Comparison of ENCODE assay signal across 14 cellular contexts in the genomic region with DNA sequence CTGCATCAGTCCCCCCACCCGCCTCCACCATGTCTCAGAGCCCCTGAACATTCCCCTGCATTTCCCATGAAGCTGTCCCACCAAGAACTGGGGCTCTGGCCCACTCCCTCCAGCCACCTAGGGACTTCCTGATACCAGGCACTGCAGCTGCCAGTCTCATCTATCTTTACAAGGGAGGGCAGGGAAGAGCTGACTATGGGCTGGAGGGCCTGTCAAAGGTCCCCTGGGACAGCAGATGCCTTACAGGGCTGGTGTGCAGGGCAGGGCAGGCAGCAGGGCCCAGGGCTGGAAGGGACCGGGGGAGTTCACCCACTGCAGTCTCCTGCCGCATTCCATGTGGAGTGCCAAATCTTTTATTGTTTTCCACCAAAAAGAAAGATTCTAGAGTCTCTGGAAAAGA. TPM values are rescaled to one million over a fixed set of nuclear protein-coding genes. Genes with fewer than 3 reads are reported as not detected.
DNase-seq lines count a peak whose midpoint lies in the region; TF ChIP-seq lines count a peak whose summit lies in the region.
"Had no signal": no experiment of that assay in that cellular context is flagged by ENCODE, and none has a peak within 500 bp of the region (broad histone marks: within the 10 kb centered on the region; RNA-seq: fewer than 3 reads in every experiment).

No MANE protein-coding gene starts in this region.

- no peaks in the 10 kb centered on the region for H3K23me2 ChIP-seq in H9 (ENCODE audit: insufficient read length, low read depth, low read length, poor library complexity, severe bottlenecking)

- H3K4me1 ChIP-seq in H9 (ENCODE audit: insufficient read depth, low read length), result no peaks in the 10 kb centered on the region
- H3K4me1 ChIP-seq in SJCRH30, result peaks cover 15% of the 10 kb centered on the region
- H3K4me1 ChIP-seq in muscle layer of colon (ENCODE audit: insufficient read depth, low read length), result peaks cover 89% of the 10 kb centered on the region
- H3K4me1 ChIP-seq in suprapubic skin, result peaks cover 28% of the 10 kb centered on the region

- no peak overlapping the region for H4K5ac ChIP-seq in H9 (ENCODE audit: insufficient read length, low read depth, low read length)

- TF ChIP-seq EP300 in suprapubic skin (IDR thresholded peaks at IDR 0.05), result no peak

- no peak for TF ChIP-seq POLR2A in suprapubic skin (IDR thresholded peaks at IDR 0.05)

- no peak overlapping the region for H4K91ac ChIP-seq in H9 (ENCODE audit: insufficient read length, low read depth, low read length)

- H3K9ac ChIP-seq in H9 (ENCODE audit: extremely low read depth, insufficient read length, low read length) (no peak overlapping the region), muscle layer of colon (ENCODE audit: low read length) (peak overlapping the region; percentile 31)

- H3K4ac ChIP-seq in H9 (ENCODE audit: low read depth, low read length), result no peak overlapping the region

- no peak overlapping the region for H3K14ac ChIP-seq in H9 (ENCODE audit: insufficient read depth, low read length)

- H3K27me3 ChIP-seq in H9 (ENCODE audit: insufficient read depth, low read length) (no peaks in the 10 kb centered on the region), SJCRH30 (peaks cover 7% of the 10 kb centered on the region; the same call in 1 of the 2 replicates), muscle layer of colon (ENCODE audit: control insufficient read depth in 1 of 2, insufficient read depth in 2 of 2, low read length in 2 of 2) (no peaks in the 10 kb centered on the region), suprapubic skin (no peaks in the 10 kb centered on the region)

- H3K4me3 Mint-ChIP-seq in H9, result no peak overlapping the region
- H3K4me3 Mint-ChIP-seq: activated CD4-positive, alpha-beta T cell treated with anti-CD3 and anti-CD28 coated beads, Interleukin-2, amount 10 ng/mL, durations not matched to agents 7 days and 5 days; activated T-cell treated with anti-CD3 and anti-CD28 coated beads, Interleukin-2, amount 50 U/mL, for 4 hours had no signal

- H3K9me3 Mint-ChIP-seq in H9, result no peaks in the 10 kb centered on the region
- H3K9me3 Mint-ChIP-seq: activated CD4-positive, alpha-beta T cell treated with anti-CD3 and anti-CD28 coated beads, Interleukin-2, amount 10 ng/mL, durations not matched to agents 7 days and 5 days; activated T-cell treated with anti-CD3 and anti-CD28 coated beads, Interleukin-2, amount 50 U/mL, for 4 hours had no signal

- H3K79me2 ChIP-seq in H9 (ENCODE audit: insufficient read depth, low read length), result no peaks in the 10 kb centered on the region

- H3K4me3 ChIP-seq in SJCRH30 (no peak overlapping the region), muscle layer of colon (ENCODE audit: low read depth in 1 of 2, low read length in 2 of 2) (no peak overlapping the region), suprapubic skin (no peak overlapping the region)
- H3K4me3 ChIP-seq: mucosa of descending colon had no signal

- H4K20me1 ChIP-seq in H9 (ENCODE audit: control insufficient read depth, insufficient read depth, insufficient read length), result no peaks in the 10 kb centered on the region

- H3K27ac Mint-ChIP-seq in H9, result peak overlapping the region in 1 of 3 experiments; percentile 32; a peak in 1 of 7 replicates
- H3K27ac Mint-ChIP-seq: activated CD4-positive, alpha-beta T cell treated with anti-CD3 and anti-CD28 coated beads, Interleukin-2, amount 10 ng/mL, durations not matched to agents 7 days and 5 days had no signal

- H3K36me3 ChIP-seq in SJCRH30, result no peaks in the 10 kb centered on the region
- H3K36me3 ChIP-seq in muscle layer of colon (ENCODE audit: insufficient read depth, low read length), result peaks cover 8% of the 10 kb centered on the region
- no peaks in the 10 kb centered on the region for H3K36me3 ChIP-seq in suprapubic skin

- H3K9me3 ChIP-seq in H9 (ENCODE audit: control insufficient read depth, low read depth, low read length) (no peaks in the 10 kb centered on the region), SJCRH30 (replicated peaks) (no peaks in the 10 kb centered on the region), muscle layer of colon (ENCODE audit: low read length) (no peaks in the 10 kb centered on the region), suprapubic skin (no peaks in the 10 kb centered on the region)
- H3K9me3 ChIP-seq: mucosa of descending colon had no signal

- no peak overlapping the region for H2BK5ac ChIP-seq in H9 (ENCODE audit: insufficient read length, low read length)

- no peaks in the 10 kb centered on the region for H3K79me1 ChIP-seq in H9 (ENCODE audit: insufficient read depth, low read depth, low read length, poor library complexity, severe bottlenecking)

- POLR2A ChIA-PET in HEK293T (lab: Yijun Ruan, JAX), result no interaction called here

- no CpG with 5 or more reads among the region's 3 CpGs for WGBS in H9 (ENCODE audit: extremely low coverage, insufficient read length, low lambda C conversion rate)
- 73% methylated on average over 3 of the region's 3 CpGs for WGBS in suprapubic skin

- CTCF ChIA-PET in HEK293T (lab: Yijun Ruan, JAX), result interaction anchor here (4.5 kb wide), 1 partner anchor 10 kb away, joined by 14 read pairs; no protein-coding TSS in a partner anchor

- H2AK5ac ChIP-seq in H9 (ENCODE audit: insufficient read length, low read length), result no peak overlapping the region

- no peak for DNase-seq in H9
- peak; percentile 86 to 87 for DNase-seq in SJCRH30
- no peak for DNase-seq in suprapubic skin (ENCODE audit: low spot score in 2 of 2)
- DNase-seq in HEK293T (ENCODE audit: extremely low spot score), result no peak
- DNase-seq in stimulated activated CD4-positive, alpha-beta T cell treated with anti-CD3 and anti-CD28 coated beads, Interleukin-15, amount 100 ng/mL, for 24 hours, result no peak
- DNase-seq in LoVo (ENCODE audit: low spot score), result no peak
- DNase-seq: activated CD4-positive, alpha-beta T cell treated with anti-CD3 and anti-CD28 coated beads, Interleukin-2, amount 10 ng/mL, durations not matched to agents 7 days and 5 days; activated T-cell treated with anti-CD3 and anti-CD28 coated beads, Interleukin-2, amount 50 U/mL, for 4 hours; C1 segment of cervical spinal cord; DMS53; head of caudate nucleus; mucosa of descending colon; NCI-H2227 treated with DMSO at 0.1 percent for 48 hours had no signal

- no peak overlapping the region for H2BK120ac ChIP-seq in H9 (ENCODE audit: low read depth, low read length, poor library complexity, severe bottlenecking)

- no peak overlapping the region for H3K56ac ChIP-seq in H9 (ENCODE audit: insufficient read length, low read depth, low read length)

- H4K8ac ChIP-seq in H9 (replicated peaks; ENCODE audit: insufficient read length, low read depth, low read length), result no peak overlapping the region

- H3T11ph ChIP-seq in H9 (ENCODE audit: low read length), result no peak overlapping the region

- H2BK12ac ChIP-seq in H9 (ENCODE audit: insufficient read length, low read depth, low read length), result no peak overlapping the region

- no peak overlapping the region for H3K4me2 ChIP-seq in H9 (ENCODE audit: insufficient read depth, insufficient read length, low read length)

- H2BK20ac ChIP-seq in H9 (ENCODE audit: low read depth, low read length, poor library complexity, severe bottlenecking), result no peak overlapping the region

- H3K27me3 Mint-ChIP-seq in H9 (ENCODE audit: low read depth), result 0 out of 2 replicates have a peak, but pooled peaks cover 1% of the 10 kb centered on the region

- peak overlapping the region; percentile 11 for H3K18ac ChIP-seq in H9 (ENCODE audit: insufficient read length, low read depth, low read length)

- H3K23ac ChIP-seq in H9 (ENCODE audit: insufficient read length, low read depth, low read length), result no peak overlapping the region

- TF ChIP-seq CTCF in H9 (conservative IDR thresholded peaks at IDR 0.05), result no peak
- TF ChIP-seq CTCF in suprapubic skin (IDR thresholded peaks at IDR 0.05), result no peak

- H2BK15ac ChIP-seq in H9 (ENCODE audit: low read depth, low read length), result no peak overlapping the region

- no peak overlapping the region for H2AFZ ChIP-seq in H9 (ENCODE audit: low read length)

- H3K4me1 Mint-ChIP-seq in H9, result peaks cover 3 to 8% of the 10 kb centered on the region in 2 experiments; a peak in 3 of 4 replicates

- H3K36me3 Mint-ChIP-seq in H9 (ENCODE audit: insufficient read depth in 1 of 3, low read depth in 3 of 3), result no peaks in the 10 kb centered on the region; a peak in 1 of 7 replicates

- H3K27ac ChIP-seq in H9 (ENCODE audit: insufficient read length, low read depth, low read length), result no peak overlapping the region
- H3K27ac ChIP-seq in SJCRH30, result no peak overlapping the region
- peak overlapping the region; percentile 74 for H3K27ac ChIP-seq in muscle layer of colon (ENCODE audit: low read depth, low read length)
- peak overlapping the region; percentile 48 for H3K27ac ChIP-seq in suprapubic skin

TF ChIP-seq in HEK293T, 16 proteins besides CTCF, POLR2A, EP300 and RAD21 (continues in another document):
- no peak for TF ChIP-seq TARDBP (IDR thresholded peaks at IDR 0.05)
- TF ChIP-seq ZNF384 (IDR thresholded peaks at IDR 0.05), result no peak
- TF ChIP-seq SP1 (IDR thresholded peaks at IDR 0.05), result no peak
- no peak for TF ChIP-seq FOXA1 (IDR thresholded peaks at IDR 0.05)
- TF ChIP-seq SUZ12 (IDR thresholded peaks at IDR 0.05), result no peak
- TF ChIP-seq ARNT (IDR thresholded peaks at IDR 0.05), result no peak
- no peak for TF ChIP-seq L3MBTL2 (conservative IDR thresholded peaks at IDR 0.05)
- TF ChIP-seq LEF1 (IDR thresholded peaks at IDR 0.05; ENCODE audit: borderline replicate concordance), result no peak
- TF ChIP-seq ELF4 (IDR thresholded peaks at IDR 0.05), result no peak
- TF ChIP-seq, protein P1, sequence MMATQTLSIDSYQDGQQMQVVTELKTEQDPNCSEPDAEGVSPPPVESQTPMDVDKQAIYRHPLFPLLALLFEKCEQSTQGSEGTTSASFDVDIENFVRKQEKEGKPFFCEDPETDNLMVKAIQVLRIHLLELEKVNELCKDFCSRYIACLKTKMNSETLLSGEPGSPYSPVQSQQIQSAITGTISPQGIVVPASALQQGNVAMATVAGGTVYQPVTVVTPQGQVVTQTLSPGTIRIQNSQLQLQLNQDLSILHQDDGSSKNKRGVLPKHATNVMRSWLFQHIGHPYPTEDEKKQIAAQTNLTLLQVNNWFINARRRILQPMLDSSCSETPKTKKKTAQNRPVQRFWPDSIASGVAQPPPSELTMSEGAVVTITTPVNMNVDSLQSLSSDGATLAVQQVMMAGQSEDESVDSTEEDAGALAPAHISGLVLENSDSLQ (IDR thresholded peaks at IDR 0.05), result no peak
- no peak for TF ChIP-seq FOXM1 (IDR thresholded peaks at IDR 0.05; ENCODE audit: borderline replicate concordance)
- no peak for TF ChIP-seq FOXK2 (IDR thresholded peaks at IDR 0.05)
- no peak for TF ChIP-seq HDGF (IDR thresholded peaks at IDR 0.05; ENCODE audit: borderline replicate concordance)

RNA-seq across cellular contexts. Expression of a gene that starts 17.6 kb away (rescaled TPM):
- total RNA-seq in H9 (2021), result 6.3 and 8.1 TPM in 2 replicates
- total RNA-seq in SJCRH30 (2014; rRNA removed; shearing (Covaris generic)), result 3.5 and 3.8 TPM in 2 replicates
- 10 to 100 TPM in 1 of 4 donors, 1 to 10 TPM in 3; 5.3 to 19.4 (median 6.7) TPM for total RNA-seq in suprapubic skin

RNA-seq across cellular contexts. Expression of a gene that starts 40.0 kb away (rescaled TPM):
- total RNA-seq in H9 (2021), result 0.31 and 0.44 TPM in 2 replicates
- total RNA-seq in SJCRH30 (2014; rRNA removed; shearing (Covaris generic)), result not detected in 2 replicates
- total RNA-seq in suprapubic skin, result 10 to 100 TPM; 13.0 to 29.9 (median 18.1) TPM
- total RNA-seq: activated CD4-positive, alpha-beta T cell treated with anti-CD3 and anti-CD28 coated beads, Interleukin-2, amount 10 ng/mL, durations not matched to agents 7 days and 5 days had no signal

RNA-seq across cellular contexts. Expression of a gene that starts 49.0 kb away (rescaled TPM):
- 60.3 and 60.9 TPM in 2 replicates for total RNA-seq in H9 (2021)
- total RNA-seq in SJCRH30 (2014; rRNA removed; shearing (Covaris generic)), result 86.8 and 89.5 TPM in 2 replicates
- 10 to 100 TPM; 18.8 to 24.8 (median 21.3) TPM for total RNA-seq in suprapubic skin

Comparison
In these comparisons a context has a peak if more than half of its experiments do, and no peak if none do; other contexts are left out.
1. DNase-seq: peak in SJCRH30 (2 of 2); none in H9 (single experiment), suprapubic skin (0 of 2), HEK293T (single experiment), stimulated activated CD4-positive, alpha-beta T cell treated with anti-CD3 and anti-CD28 coated beads, Interleukin-15, amount 100 ng/mL, for 24 hours (single experiment) and LoVo (single experiment).
2. H3K27ac ChIP-seq: peak in muscle layer of colon (single experiment) and suprapubic skin (single experiment); none in H9 (single experiment) and SJCRH30 (single experiment).